ENCODE assay signal across 14 cellular contexts in genomic region chr1:162166934-162167615, GRCh38.
DNase-seq lines count a peak whose midpoint lies in the region; ATAC-seq and TF ChIP-seq lines count a peak whose summit lies in the region.
"Had no signal": no experiment of that assay in that cellular context is flagged by ENCODE, and none has a peak within 500 bp of the region (broad histone marks: within the 10 kb centered on the region; RNA-seq: fewer than 3 reads in every experiment).

No MANE protein-coding gene starts in this region.

- no peak for TF ChIP-seq CTCF in foreskin keratinocyte (conservative IDR thresholded peaks at IDR 0.05)

- H3K4me1 ChIP-seq in foreskin keratinocyte: no peaks in the 10 kb centered on the region

- ATAC-seq in foreskin keratinocyte (peak; percentile 40), GM21528 (IDR thresholded peaks at IDR 0.05; ENCODE audit: low FRiP score, unreplicated experiment) (no peak), left cardiac atrium (no peak)
- ATAC-seq: activated naive CD8-positive, alpha-beta T cell treated with anti-CD3 and anti-CD28 coated beads, Interleukin-2, amount 50 U/mL, for 24 hours had no signal

- peaks cover 40% of the 10 kb centered on the region for H3K27me3 ChIP-seq in foreskin keratinocyte
- H3K27me3 ChIP-seq: right atrium auricular region had no signal

- peak; percentile 28 for DNase-seq in COR-L47 (lab: John Stamatoyannopoulos, UW)
- peak; percentile 91 for DNase-seq in NCI-H1436 (lab: John Stamatoyannopoulos, UW)
- peak; percentile 97 for DNase-seq in NCI-H69 (lab: John Stamatoyannopoulos, UW)
- peak in 1 of 2 donors; percentile 8 for DNase-seq in foreskin keratinocyte
- no peak for DNase-seq in DMS53 (lab: John Stamatoyannopoulos, UW)
- DNase-seq in stimulated activated CD4-positive, alpha-beta T cell treated with anti-CD3 and anti-CD28 coated beads, Interleukin-2, amount 100 ng/mL, for 48 hours: no peak
- DNase-seq in left cardiac atrium: no peak
- DNase-seq: activated CD4-positive, CD25-positive, alpha-beta regulatory T cell; activated naive CD8-positive, alpha-beta T cell treated with anti-CD3 and anti-CD28 coated beads, Interleukin-2, amount 50 U/mL, for 24 hours; effector memory CD4-positive, alpha-beta T cell; hippocampal formation; T-helper 1 cell had no signal

- intact Hi-C loops in left cardiac atrium (cut with DNase I): no loop called here

- no peak overlapping the region for H3K27ac ChIP-seq in foreskin keratinocyte
- H3K27ac ChIP-seq: right atrium auricular region had no signal

Comparison
In these comparisons a context has a peak if more than half of its experiments do, and no peak if none do; other contexts are left out.
1. DNase-seq: peak in COR-L47 (single experiment), NCI-H1436 (single experiment) and NCI-H69 (single experiment); none in DMS53 (single experiment), stimulated activated CD4-positive, alpha-beta T cell treated with anti-CD3 and anti-CD28 coated beads, Interleukin-2, amount 100 ng/mL, for 48 hours (0 of 2) and left cardiac atrium (single experiment).